In genomic region chr11:75523811-75524401, GRCh38 we compare ENCODE assay signal across 14 cellular contexts. TPM values are rescaled to one million over a fixed set of nuclear protein-coding genes. Genes with fewer than 3 reads are reported as not detected.
DNase-seq lines count a peak whose midpoint lies in the region; ATAC-seq, FAIRE-seq and TF ChIP-seq lines count a peak whose summit lies in the region.
"Had no signal": no experiment of that assay in that cellular context is flagged by ENCODE, and none has a peak within 500 bp of the region (broad histone marks: within the 10 kb centered on the region; RNA-seq: fewer than 3 reads in every experiment).

No MANE protein-coding gene starts in this region.

- no peak for FAIRE-seq in endothelial cell of umbilical vein (lab: Jason Lieb, UNC)
- FAIRE-seq: colon, G401.6 had no signal

- POLR2A ChIA-PET in OCI-LY7 (lab: Charles Lee) = interaction anchor here (0.6 to 1.7 kb wide), 4 partner anchors 8 to 300 kb away, joined by 3 to 7 read pairs (median 4); partner anchors contain the start of gene RPS3
- POLR2A ChIA-PET in endothelial cell of umbilical vein (lab: Charles Lee) = interaction anchor here (0.6 to 1.2 kb wide), 3 partner anchors 55 to 65 kb away, joined by 4 to 5 read pairs (median 4); no protein-coding TSS in a partner anchor

- H3K4me3 ChIP-seq in OCI-LY7 (ENCODE audit: low read depth, low read length, poor library complexity, severe bottlenecking) (peak overlapping the region; percentile 71), endothelial cell of umbilical vein (replicated peaks in 1 of 3; ENCODE audit: insufficient read depth in 1 of 3, low read depth in 1 of 3, low read length in 3 of 3) (peak overlapping the region in 2 of 3 experiments; percentile 68 to 74), retinal pigment epithelial cell (ENCODE audit: low read length) (peak overlapping the region; percentile 77)
- H3K4me3 ChIP-seq: lung had no signal

- TF ChIP-seq CTCF in OCI-LY7 (conservative IDR thresholded peaks at IDR 0.05; ENCODE audit: low read length) (no peak), endothelial cell of umbilical vein (IDR thresholded peaks at IDR 0.05; ENCODE audit: extremely low read depth in 1 of 2, insufficient read depth in 1 of 2, low read depth in 1 of 2, low read length in 2 of 2) (no peak), retinal pigment epithelial cell (conservative IDR thresholded peaks at IDR 0.05; ENCODE audit: low read depth, low read length) (no peak)

- CTCF ChIA-PET in OCI-LY7 (lab: Charles Lee; ENCODE audit: unreplicated experiment) = interaction anchor here (0.6 to 1.2 kb wide), 2 partner anchors 21 to 292 kb away, joined by 3 read pairs; no protein-coding TSS in a partner anchor
- CTCF ChIA-PET in endothelial cell of umbilical vein (lab: Charles Lee) = interaction anchor here (0.8 to 5.5 kb wide), 7 partner anchors 8 to 79 kb away, joined by 4 to 49 read pairs (median 7); no protein-coding TSS in a partner anchor

- intact Hi-C loops in OCI-LY7 (cut with micrococcal nuclease; ENCODE audit: unreplicated experiment) = no loop called here
- intact Hi-C loops in endothelial cell of umbilical vein (cut with micrococcal nuclease) = no loop called here

- H3K9me1 ChIP-seq in endothelial cell of umbilical vein (replicated peaks; ENCODE audit: control insufficient read depth, extremely low read depth, insufficient read depth, low read length) = no peaks in the 10 kb centered on the region

- no peak for ATAC-seq in GM18873 (IDR thresholded peaks at IDR 0.05; ENCODE audit: low FRiP score, unreplicated experiment)

- H3K36me3 ChIP-seq in OCI-LY7 (ENCODE audit: insufficient read depth, low read length) = no peaks in the 10 kb centered on the region
- H3K36me3 ChIP-seq in endothelial cell of umbilical vein (ENCODE audit: control insufficient read depth in 2 of 2, extremely low read depth in 1 of 2, insufficient read depth in 2 of 2, low read length in 2 of 2) = no peaks in the 10 kb centered on the region

- TF ChIP-seq POLR2A in endothelial cell of umbilical vein (IDR thresholded peaks at IDR 0.05; ENCODE audit: low read depth, low read length) = no peak

- H3K4me1 ChIP-seq in OCI-LY7 (ENCODE audit: insufficient read depth, low read length, poor library complexity, severe bottlenecking) = peaks cover 44% of the 10 kb centered on the region
- peaks cover 22% of the 10 kb centered on the region for H3K4me1 ChIP-seq in endothelial cell of umbilical vein (ENCODE audit: control insufficient read depth, extremely low read depth, insufficient read depth, low read length)

- no peaks in the 10 kb centered on the region for H4K20me1 ChIP-seq in OCI-LY7 (ENCODE audit: insufficient read depth, low read length)
- H4K20me1 ChIP-seq in endothelial cell of umbilical vein (replicated peaks; ENCODE audit: control insufficient read depth, extremely low read depth, insufficient read depth, low read length) = no peaks in the 10 kb centered on the region

- no peak overlapping the region for H2AFZ ChIP-seq in OCI-LY7 (ENCODE audit: low read length)
- no peak overlapping the region for H2AFZ ChIP-seq in endothelial cell of umbilical vein (ENCODE audit: low read depth, low read length)

- H3K9me2 ChIP-seq in OCI-LY7 (ENCODE audit: insufficient read depth, low read length) = no peaks in the 10 kb centered on the region

- peak overlapping the region; percentile 41 for H3K27ac ChIP-seq in OCI-LY7 (ENCODE audit: low read depth, low read length, poor library complexity, severe bottlenecking)
- no peak overlapping the region for H3K27ac ChIP-seq in endothelial cell of umbilical vein (ENCODE audit: insufficient read depth, low read depth, low read length)
- H3K27ac ChIP-seq: 22Rv1 had no signal

- no peaks in the 10 kb centered on the region for H3K27me3 ChIP-seq in endothelial cell of umbilical vein (ENCODE audit: control insufficient read depth in 2 of 2, insufficient read depth in 2 of 2, low read length in 2 of 2)

- H3K79me2 ChIP-seq in OCI-LY7 (ENCODE audit: insufficient read depth, low read depth, low read length) (no peaks in the 10 kb centered on the region), endothelial cell of umbilical vein (ENCODE audit: control insufficient read depth, insufficient read depth, low read length) (no peaks in the 10 kb centered on the region)

- BruUV-seq in OCI-LY7 (replicated peaks; lab: Mats Ljungman, UMichigan) = no TSS peak
- no TSS peak for BruUV-seq in endothelial cell of umbilical vein (replicated peaks; lab: Mats Ljungman, UMichigan)

- H3K9me3 ChIP-seq in OCI-LY7 (ENCODE audit: low read length) (no peaks in the 10 kb centered on the region), endothelial cell of umbilical vein (replicated peaks; ENCODE audit: control insufficient read depth, insufficient read depth, low read length) (no peaks in the 10 kb centered on the region)

- dilution Hi-C loops in endothelial cell of umbilical vein (cut with MboI; ENCODE audit: extremely low pct_ligation_motif_present, low sequenced_read_pairs) = loop anchor here (5.0 kb wide), 1 partner anchor 37 kb away; no protein-coding TSS in a partner anchor

- no peak overlapping the region for H3K9ac ChIP-seq in endothelial cell of umbilical vein (replicated peaks; ENCODE audit: extremely low read depth, insufficient read depth, low read length)

- H3K4me2 ChIP-seq in OCI-LY7 (ENCODE audit: low read length) (peak overlapping the region; percentile 72), endothelial cell of umbilical vein (ENCODE audit: insufficient read depth, low read length) (no peak overlapping the region)

- peak; percentile 37 for DNase-seq in DMS53 (lab: John Stamatoyannopoulos, UW)
- DNase-seq in DMS53 treated with DMSO at 0.1 percent for 48 hours (lab: John Stamatoyannopoulos, UW; ENCODE audit: unreplicated experiment) = no peak
- DNase-seq in OCI-LY7 (ENCODE audit: low spot score) = no peak
- DNase-seq in endothelial cell of umbilical vein (ENCODE audit: low read depth, low spot score) = no peak
- DNase-seq in retinal pigment epithelial cell (ENCODE audit: low read depth) = no peak
- DNase-seq in NCI-H187 (lab: John Stamatoyannopoulos, UW) = no peak
- no peak for DNase-seq in dedifferentiated amniotic fluid mesenchymal stem cell (ENCODE audit: extremely low spot score)
- DNase-seq: activated CD8-positive, alpha-beta memory T cell treated with anti-CD3 and anti-CD28 coated beads, Interleukin-2, amount 50 U/mL, for 4 hours; NCI-H524 had no signal

TF ChIP-seq in endothelial cell of umbilical vein, 7 proteins besides CTCF, POLR2A, EP300 and RAD21:
- no peak for TF ChIP-seq POLR2AphosphoS5 (IDR thresholded peaks at IDR 0.05; ENCODE audit: insufficient read depth, low read depth, low read length)
- TF ChIP-seq GATA2 (IDR thresholded peaks at IDR 0.05; ENCODE audit: insufficient read depth, insufficient read length, low read depth, low read length) = no peak
- no peak for TF ChIP-seq FOS (IDR thresholded peaks at IDR 0.05; ENCODE audit: borderline replicate concordance, insufficient read depth, low read length)
- no peak for TF ChIP-seq MAX (IDR thresholded peaks at IDR 0.05; ENCODE audit: insufficient read depth, insufficient read length)
- no peak for TF ChIP-seq MYC (IDR thresholded peaks at IDR 0.05; ENCODE audit: low read depth, low read length)
- no peak for TF ChIP-seq JUN (IDR thresholded peaks at IDR 0.05; ENCODE audit: borderline replicate concordance, insufficient read depth, insufficient read length, low read depth)
- no peak for TF ChIP-seq EZH2 (IDR thresholded peaks at IDR 0.05; ENCODE audit: borderline replicate concordance, low read depth, low read length, severe bottlenecking)
TF ChIP-seq in endothelial cell of umbilical vein: peak in this region for 0.

RNA-seq across cellular contexts. Expression of gene GDPD5, which starts 1.8 kb away (rescaled TPM):
- 13.5 and 14.3 TPM in 2 replicates for total RNA-seq in OCI-LY7 (2014; rRNA removed; shearing (Covaris generic))
- total RNA-seq in OCI-LY7 (2022) (49.9 and 57.3 TPM in 2 replicates), endothelial cell of umbilical vein (50.1 and 79.2 TPM in 2 replicates)
- polyA plus RNA-seq in endothelial cell of umbilical vein = 60.2 and 74.0 TPM in 2 replicates
- polyA plus RNA-seq in endothelial cell of umbilical vein (2011; cell fraction: cytosol; rRNA removed) = 29.2 and 37.9 TPM in 2 replicates
- polyA plus RNA-seq in endothelial cell of umbilical vein (2011; cell fraction: nucleus; rRNA removed) = 149 and 190 TPM in 2 replicates
- 24.4 and 35.1 TPM in 2 replicates for polyA plus RNA-seq in endothelial cell of umbilical vein (2012)
- 66.2 and 70.5 TPM in 2 replicates for polyA minus RNA-seq in endothelial cell of umbilical vein
- polyA minus RNA-seq in endothelial cell of umbilical vein (2011; cell fraction: cytosol; rRNA and poly(A)+ RNA removed) = 12.5 TPM
- 69.0 and 96.3 TPM in 2 replicates for polyA minus RNA-seq in endothelial cell of umbilical vein (2011; cell fraction: nucleus; rRNA and poly(A)+ RNA removed)

RNA-seq across cellular contexts. Expression of gene SERPINH1, which starts 38.1 kb away (rescaled TPM):
- 0.33 TPM in 1 of 2 replicates, not detected in the other for total RNA-seq in OCI-LY7 (2014; rRNA removed; shearing (Covaris generic))
- total RNA-seq in OCI-LY7 (2022) (not detected in 2 replicates), endothelial cell of umbilical vein (384 and 409 TPM in 2 replicates)
- 816 and 1,196 TPM in 2 replicates for polyA plus RNA-seq in endothelial cell of umbilical vein
- 484 and 524 TPM in 2 replicates for polyA plus RNA-seq in endothelial cell of umbilical vein (2011; cell fraction: cytosol; rRNA removed)
- 284 and 302 TPM in 2 replicates for polyA plus RNA-seq in endothelial cell of umbilical vein (2011; cell fraction: nucleus; rRNA removed)
- 320 and 386 TPM in 2 replicates for polyA plus RNA-seq in endothelial cell of umbilical vein (2012)
- 359 and 398 TPM in 2 replicates for polyA minus RNA-seq in endothelial cell of umbilical vein
- polyA minus RNA-seq in endothelial cell of umbilical vein (2011; cell fraction: cytosol; rRNA and poly(A)+ RNA removed) = 120 TPM
- polyA minus RNA-seq in endothelial cell of umbilical vein (2011; cell fraction: nucleus; rRNA and poly(A)+ RNA removed) = 95.0 and 155 TPM in 2 replicates

Comparison
In these comparisons a context has a peak if more than half of its experiments do, and no peak if none do; other contexts are left out.
1. RNA of gene SERPINH1, which starts 38.1 kb away (total RNA-seq): 384 to 409 TPM in endothelial cell of umbilical vein; 0.33 TPM in OCI-LY7; every median in the first group is over 100 times any median in the second.
2. Peak in every context shown above with its lines, with median percentiles within 50 percentile points of each other: H3K4me3 ChIP-seq.